In genomic region chr1:8552135-8552534, GRCh38 we compare ENCODE assay signal across 19 cellular contexts.
A peak's percentile ranks its signal among the peaks of the same experiment; 100 is the strongest.
DNase-seq lines count a peak whose midpoint lies in the region; TF ChIP-seq lines count a peak whose summit lies in the region.
"Had no signal": no experiment of that assay in that cellular context is flagged by ENCODE, and none has a peak within 500 bp of the region (broad histone marks: within the 10 kb centered on the region; RNA-seq: fewer than 3 reads in every experiment).

No MANE protein-coding gene starts in this region.

- intact Hi-C loops in activated T-helper 2 cell treated with anti-CD3 and anti-CD28 coated beads, Interferon-gamma antibody, Interleukin-2, Interleukin-4, amounts not matched to agents 10 μg/mL and 5 μg/mL and 100 μg/mL, durations not matched to agents 14 hours and 24 hours and 36 hours (cut with micrococcal nuclease) = no loop called here
- intact Hi-C loops in stomach (cut with DNase I; ENCODE audit: low total_unique reads) (no loop called here), left ventricle myocardium inferior (cut with micrococcal nuclease) (no loop called here)

- no peak for TF ChIP-seq CTCF in stomach (IDR thresholded peaks at IDR 0.05)
- no peak for TF ChIP-seq CTCF in left ventricle myocardium inferior (IDR thresholded peaks at IDR 0.05; ENCODE audit: borderline replicate concordance)

- H3K4me1 ChIP-seq in HUES48 (ENCODE audit: control insufficient read depth, insufficient read depth, low read length) = peaks cover 12% of the 10 kb centered on the region; the same call in 1 of the 2 replicates
- H3K4me1 ChIP-seq in stomach = peaks cover 0 to 41% (median 17%) of the 10 kb centered on the region in 4 donors
- H3K4me1 ChIP-seq in left ventricle myocardium inferior = peaks cover 16% of the 10 kb centered on the region

- H3K27me3 ChIP-seq in HUES48 (ENCODE audit: control insufficient read depth, insufficient read depth, low read length) = no peaks in the 10 kb centered on the region
- no peaks in the 10 kb centered on the region for H3K27me3 ChIP-seq in stomach
- H3K27me3 ChIP-seq in left ventricle myocardium inferior (ENCODE audit: low read depth) = no peaks in the 10 kb centered on the region
- H3K27me3 ChIP-seq: spleen had no signal

- peaks cover 84% of the 10 kb centered on the region for H3K36me3 Mint-ChIP-seq in activated T-helper 2 cell treated with anti-CD3 and anti-CD28 coated beads, Interferon-gamma antibody, Interleukin-2, Interleukin-4, amounts not matched to agents 10 μg/mL and 5 μg/mL and 100 μg/mL, durations not matched to agents 14 hours and 24 hours and 36 hours (ENCODE audit: low read depth)
- H3K36me3 Mint-ChIP-seq: natural killer cell had no signal

- TF ChIP-seq EP300 in stomach (IDR thresholded peaks at IDR 0.05) = no peak

- TF ChIP-seq POLR2A in stomach (IDR thresholded peaks at IDR 0.05) = no peak

- DNase-seq in activated T-helper 2 cell treated with anti-CD3 and anti-CD28 coated beads, Interferon-gamma antibody, Interleukin-2, Interleukin-4, amounts not matched to agents 10 μg/mL and 5 μg/mL and 100 μg/mL, durations not matched to agents 14 hours and 24 hours and 36 hours (ENCODE audit: low spot score) = no peak
- DNase-seq in medulla oblongata (ENCODE audit: extremely low spot score) (peak; percentile 44), stomach (no peak), HuH-7 (ENCODE audit: low spot score) (no peak), left ventricle myocardium inferior (no peak), NCI-H1436 (lab: John Stamatoyannopoulos, UW) (no peak)
- DNase-seq: activated CD4-positive, alpha-beta T cell treated with anti-CD3 and anti-CD28 coated beads, Interleukin-2, amount 50 U/mL, for 4 hours; activated naive CD4-positive, alpha-beta T cell treated with anti-CD3 and anti-CD28 coated beads, Interleukin-2, amount 50 U/mL, for 16 hours; activated T-cell treated with anti-CD3 and anti-CD28 coated beads, Interleukin-2, amount 50 U/mL, for 1 hour; hippocampal formation; natural killer cell; NCI-H1048; NCI-H2107; NCI-H526; spleen; stimulated activated CD8-positive, alpha-beta memory T cell treated with anti-CD3 and anti-CD28 coated beads, Interleukin-4, amount 100 ng/mL, for 48 hours; SW 1271 had no signal

- H3K9me3 Mint-ChIP-seq in activated T-helper 2 cell treated with anti-CD3 and anti-CD28 coated beads, Interferon-gamma antibody, Interleukin-2, Interleukin-4, amounts not matched to agents 10 μg/mL and 5 μg/mL and 100 μg/mL, durations not matched to agents 14 hours and 24 hours and 36 hours = no peaks in the 10 kb centered on the region
- H3K9me3 Mint-ChIP-seq: natural killer cell had no signal

- H3K36me3 ChIP-seq in HUES48 (ENCODE audit: control insufficient read depth, insufficient read depth, low read length) (peaks cover 42% of the 10 kb centered on the region), stomach (peaks cover 6 to 15% (median 10%) of the 10 kb centered on the region in 4 donors), left ventricle myocardium inferior (peaks cover 5% of the 10 kb centered on the region)

- H3K4me3 Mint-ChIP-seq in activated T-helper 2 cell treated with anti-CD3 and anti-CD28 coated beads, Interferon-gamma antibody, Interleukin-2, Interleukin-4, amounts not matched to agents 10 μg/mL and 5 μg/mL and 100 μg/mL, durations not matched to agents 14 hours and 24 hours and 36 hours (ENCODE audit: low read depth) = no peak overlapping the region
- H3K4me3 Mint-ChIP-seq: natural killer cell had no signal

- no peaks in the 10 kb centered on the region for H3K27me3 Mint-ChIP-seq in activated T-helper 2 cell treated with anti-CD3 and anti-CD28 coated beads, Interferon-gamma antibody, Interleukin-2, Interleukin-4, amounts not matched to agents 10 μg/mL and 5 μg/mL and 100 μg/mL, durations not matched to agents 14 hours and 24 hours and 36 hours (ENCODE audit: low read depth)

- H3K9me3 ChIP-seq in HUES48 (ENCODE audit: control insufficient read depth, insufficient read depth, low read length) = no peaks in the 10 kb centered on the region
- no peaks in the 10 kb centered on the region for H3K9me3 ChIP-seq in stomach
- H3K9me3 ChIP-seq in left ventricle myocardium inferior (replicated peaks) = no peaks in the 10 kb centered on the region
- H3K9me3 ChIP-seq: spleen had no signal

- peak overlapping the region; percentile 31 for H3K27ac Mint-ChIP-seq in activated T-helper 2 cell treated with anti-CD3 and anti-CD28 coated beads, Interferon-gamma antibody, Interleukin-2, Interleukin-4, amounts not matched to agents 10 μg/mL and 5 μg/mL and 100 μg/mL, durations not matched to agents 14 hours and 24 hours and 36 hours

- H3K4me3 ChIP-seq in HUES48 (ENCODE audit: low read depth, low read length) (no peak overlapping the region), stomach (no peak overlapping the region), left ventricle myocardium inferior (no peak overlapping the region)
- H3K4me3 ChIP-seq: spleen had no signal

- H3K9ac ChIP-seq in HUES48 (ENCODE audit: low read depth, low read length) = no peak overlapping the region
- H3K9ac ChIP-seq: KMS-11 had no signal

- H3K4me1 Mint-ChIP-seq in activated T-helper 2 cell treated with anti-CD3 and anti-CD28 coated beads, Interferon-gamma antibody, Interleukin-2, Interleukin-4, amounts not matched to agents 10 μg/mL and 5 μg/mL and 100 μg/mL, durations not matched to agents 14 hours and 24 hours and 36 hours (ENCODE audit: low read depth) = peaks cover 49% of the 10 kb centered on the region

- 52 to 76% (median 62%) methylated on average over 2 of the region's 2 CpGs for WGBS in stomach, 5 donors

- H3K27ac ChIP-seq in HUES48 (ENCODE audit: low read depth, low read length) (peak overlapping the region; percentile 65), stomach (peak overlapping the region in 4 of 5 donors; percentile 10 to 42 (median 36)), left ventricle myocardium inferior (replicated peaks) (no peak overlapping the region)
- H3K27ac ChIP-seq: KMS-11, spleen had no signal
